Comparison of ENCODE assay signal across 24 cellular contexts in genomic region chr18:59800897-59801296, GRCh38.
"Had no signal": no experiment of that assay in that cellular context is flagged by ENCODE, and none has a peak within 500 bp of the region (broad histone marks: within the 10 kb centered on the region; RNA-seq: fewer than 3 reads in every experiment).

No MANE protein-coding gene starts in this region.

- H3K4me1 Mint-ChIP-seq: endodermal cell; mesothelial cell of epicardium; naive B cell; naive thymus-derived CD8-positive, alpha-beta T cell had no signal

- H3K27ac Mint-ChIP-seq: dendritic cell treated with granulocyte-macrophage colony-stimulating factor and Interleukin-4, amounts not matched to agents 40 ng/mL and 50 ng/mL, for 4 days; endodermal cell; mesothelial cell of epicardium; naive B cell; naive thymus-derived CD8-positive, alpha-beta T cell had no signal

- H3K9me3 Mint-ChIP-seq: dendritic cell treated with granulocyte-macrophage colony-stimulating factor and Interleukin-4, amounts not matched to agents 40 ng/mL and 50 ng/mL, for 4 days; effector memory CD8-positive, alpha-beta T cell; endodermal cell; mesothelial cell of epicardium; naive thymus-derived CD8-positive, alpha-beta T cell had no signal

- DNase-seq: cortex of kidney; effector CD8-positive, alpha-beta T cell; effector memory CD8-positive, alpha-beta T cell; endodermal cell; erythroblast; esophagus squamous epithelium; foreskin fibroblast; foreskin melanocyte; gastrocnemius medialis; glutamatergic neuron; head of caudate nucleus; heart right ventricle; hippocampal formation; left cardiac atrium; left lung; left ventricle myocardium superior; lower lobe of right lung; mesenchymal stem cell; mucosa of descending colon; naive B cell; naive thymus-derived CD8-positive, alpha-beta T cell had no signal

- H3K36me3 Mint-ChIP-seq: mesothelial cell of epicardium; naive B cell; naive thymus-derived CD8-positive, alpha-beta T cell had no signal

- H3K4me3 Mint-ChIP-seq: dendritic cell treated with granulocyte-macrophage colony-stimulating factor and Interleukin-4, amounts not matched to agents 40 ng/mL and 50 ng/mL, for 4 days; endodermal cell; mesothelial cell of epicardium; naive B cell; naive thymus-derived CD8-positive, alpha-beta T cell had no signal

- ATAC-seq: effector memory CD8-positive, alpha-beta T cell; esophagus mucosa; gastrocnemius medialis; heart right ventricle; left cardiac atrium; left lung; left ventricle myocardium superior; lower lobe of right lung; mucosa of descending colon; naive thymus-derived CD8-positive, alpha-beta T cell had no signal
